Comparison of ENCODE assay signal across 1 cellular context in the genomic region with DNA sequence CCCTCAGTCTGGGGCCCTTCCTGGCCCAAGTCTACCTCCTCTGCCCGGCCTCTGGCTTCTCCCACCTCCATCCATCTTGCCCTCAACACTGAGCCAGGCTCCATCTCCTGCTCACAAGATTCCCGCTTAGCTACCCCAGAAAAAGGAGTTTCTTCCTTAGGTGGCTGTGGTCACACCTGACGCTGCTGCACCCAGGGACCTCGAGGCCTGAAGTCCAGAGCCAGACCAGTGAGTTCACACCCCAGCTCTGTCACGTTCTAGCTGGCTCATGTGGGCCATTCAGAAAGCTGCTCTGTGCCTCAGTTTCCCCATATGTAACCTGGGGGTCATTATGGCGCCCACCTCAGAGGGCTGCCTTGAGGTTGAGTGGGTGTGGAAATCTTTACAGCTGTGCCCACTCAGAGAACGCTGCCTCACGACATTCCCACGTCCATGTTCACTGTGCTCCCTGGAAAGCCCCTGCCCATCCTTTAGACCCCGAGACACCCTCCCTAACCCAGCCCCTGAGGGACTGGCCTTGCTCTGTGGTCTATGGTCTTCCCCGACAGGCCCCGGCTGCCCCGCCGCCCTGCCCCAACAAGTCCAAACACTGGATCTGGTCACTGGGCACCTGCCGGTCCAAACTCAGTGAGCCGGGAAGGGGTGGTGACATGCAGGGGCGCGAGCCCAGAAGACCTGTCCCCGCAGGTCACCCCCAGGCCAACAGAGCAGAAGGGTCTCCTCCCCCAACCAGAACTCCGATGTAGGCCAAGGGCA.
TF ChIP-seq lines count a peak whose summit lies in the region.

No MANE protein-coding gene starts in this region.

TF ChIP-seq in HCT116, 20 proteins besides CTCF, POLR2A, EP300 and RAD21:
- TF ChIP-seq EGR1 (IDR thresholded peaks at IDR 0.05; ENCODE audit: low read depth) (no peak), FOSL1 (IDR thresholded peaks at IDR 0.05; ENCODE audit: low read depth) (no peak), EZH2 (IDR thresholded peaks at IDR 0.05) (no peak), EZH2phosphoT487 (IDR thresholded peaks at IDR 0.05; ENCODE audit: borderline replicate concordance) (no peak), SRF (IDR thresholded peaks at IDR 0.05; ENCODE audit: low read depth) (no peak), ZNF274 (IDR thresholded peaks at IDR 0.05; ENCODE audit: low read depth, low read length) (no peak), ZFX (IDR thresholded peaks at IDR 0.05) (no peak), SP1 (IDR thresholded peaks at IDR 0.05; ENCODE audit: low read depth) (no peak), TCF7L2 (IDR thresholded peaks at IDR 0.05; ENCODE audit: borderline replicate concordance, extremely low read depth, insufficient read depth, insufficient read length) (no peak), ELF1 (IDR thresholded peaks at IDR 0.05; ENCODE audit: borderline replicate concordance, low read depth) (no peak)
- TF ChIP-seq, protein P1, sequence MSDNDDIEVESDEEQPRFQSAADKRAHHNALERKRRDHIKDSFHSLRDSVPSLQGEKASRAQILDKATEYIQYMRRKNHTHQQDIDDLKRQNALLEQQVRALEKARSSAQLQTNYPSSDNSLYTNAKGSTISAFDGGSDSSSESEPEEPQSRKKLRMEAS (IDR thresholded peaks at IDR 0.05), result no peak
- TF ChIP-seq, protein P2, sequence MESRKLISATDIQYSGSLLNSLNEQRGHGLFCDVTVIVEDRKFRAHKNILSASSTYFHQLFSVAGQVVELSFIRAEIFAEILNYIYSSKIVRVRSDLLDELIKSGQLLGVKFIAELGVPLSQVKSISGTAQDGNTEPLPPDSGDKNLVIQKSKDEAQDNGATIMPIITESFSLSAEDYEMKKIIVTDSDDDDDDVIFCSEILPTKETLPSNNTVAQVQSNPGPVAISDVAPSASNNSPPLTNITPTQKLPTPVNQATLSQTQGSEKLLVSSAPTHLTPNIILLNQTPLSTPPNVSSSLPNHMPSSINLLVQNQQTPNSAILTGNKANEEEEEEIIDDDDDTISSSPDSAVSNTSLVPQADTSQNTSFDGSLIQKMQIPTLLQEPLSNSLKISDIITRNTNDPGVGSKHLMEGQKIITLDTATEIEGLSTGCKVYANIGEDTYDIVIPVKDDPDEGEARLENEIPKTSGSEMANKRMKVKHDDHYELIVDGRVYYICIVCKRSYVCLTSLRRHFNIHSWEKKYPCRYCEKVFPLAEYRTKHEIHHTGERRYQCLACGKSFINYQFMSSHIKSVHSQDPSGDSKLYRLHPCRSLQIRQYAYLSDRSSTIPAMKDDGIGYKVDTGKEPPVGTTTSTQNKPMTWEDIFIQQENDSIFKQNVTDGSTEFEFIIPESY (IDR thresholded peaks at IDR 0.05; ENCODE audit: extremely low read depth, insufficient replicate concordance, low read length), result no peak
- TF ChIP-seq, protein P3, sequence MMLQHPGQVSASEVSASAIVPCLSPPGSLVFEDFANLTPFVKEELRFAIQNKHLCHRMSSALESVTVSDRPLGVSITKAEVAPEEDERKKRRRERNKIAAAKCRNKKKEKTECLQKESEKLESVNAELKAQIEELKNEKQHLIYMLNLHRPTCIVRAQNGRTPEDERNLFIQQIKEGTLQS (IDR thresholded peaks at IDR 0.05), result no peak
